ENCODE assay signal across 22 cellular contexts in genomic region chr17:48111937-48112241, GRCh38. TPM values are rescaled to one million over a fixed set of nuclear protein-coding genes. Genes with fewer than 3 reads are reported as not detected.
DNase-seq lines count a peak whose midpoint lies in the region; ATAC-seq and TF ChIP-seq lines count a peak whose summit lies in the region.
"Had no signal": no experiment of that assay in that cellular context is flagged by ENCODE, and none has a peak within 500 bp of the region (broad histone marks: within the 10 kb centered on the region; RNA-seq: fewer than 3 reads in every experiment).

No MANE protein-coding gene starts in this region.

- H3K4me3 Mint-ChIP-seq in T-helper 2 cell treated with Interferon-gamma antibody and Interleukin-4, amounts not matched to agents 5 μg/mL and 100 μg/mL, for 36 hours: peak overlapping the region; percentile 11
- H3K4me3 Mint-ChIP-seq in activated CD4-positive, alpha-beta memory T cell treated with anti-CD3 and anti-CD28 coated beads, Interleukin-2, amount 10 ng/mL, durations not matched to agents 7 days and 5 days: no peak overlapping the region
- H3K4me3 Mint-ChIP-seq in natural killer cell: peak overlapping the region; percentile 0
- H3K4me3 Mint-ChIP-seq: HFFc6 had no signal

- H3K4me3 ChIP-seq in GM12875 (ENCODE audit: low read depth, low read length): peak overlapping the region; percentile 46
- H3K4me3 ChIP-seq: mucosa of descending colon, Peyer's patch had no signal

- no peaks in the 10 kb centered on the region for H3K27me3 Mint-ChIP-seq in T-helper 2 cell treated with Interferon-gamma antibody and Interleukin-4, amounts not matched to agents 5 μg/mL and 100 μg/mL, for 36 hours (ENCODE audit: low read depth)
- no peaks in the 10 kb centered on the region for H3K27me3 Mint-ChIP-seq in activated CD4-positive, alpha-beta memory T cell treated with anti-CD3 and anti-CD28 coated beads, Interleukin-2, amount 10 ng/mL, durations not matched to agents 7 days and 5 days
- H3K27me3 Mint-ChIP-seq in natural killer cell (ENCODE audit: low read depth in 2 of 2): no peaks in the 10 kb centered on the region

- H3K36me3 Mint-ChIP-seq in T-helper 2 cell treated with Interferon-gamma antibody and Interleukin-4, amounts not matched to agents 5 μg/mL and 100 μg/mL, for 36 hours (ENCODE audit: low read depth): peaks cover 13% of the 10 kb centered on the region
- peaks cover 23% of the 10 kb centered on the region for H3K36me3 Mint-ChIP-seq in activated CD4-positive, alpha-beta memory T cell treated with anti-CD3 and anti-CD28 coated beads, Interleukin-2, amount 10 ng/mL, durations not matched to agents 7 days and 5 days (ENCODE audit: low read depth)
- no peaks in the 10 kb centered on the region for H3K36me3 Mint-ChIP-seq in natural killer cell

- peaks cover 41% of the 10 kb centered on the region for H3K4me1 Mint-ChIP-seq in T-helper 2 cell treated with Interferon-gamma antibody and Interleukin-4, amounts not matched to agents 5 μg/mL and 100 μg/mL, for 36 hours (ENCODE audit: low read depth)
- H3K4me1 Mint-ChIP-seq in activated CD4-positive, alpha-beta memory T cell treated with anti-CD3 and anti-CD28 coated beads, Interleukin-2, amount 10 ng/mL, durations not matched to agents 7 days and 5 days: peaks cover 56% of the 10 kb centered on the region
- peaks cover 46 to 55% of the 10 kb centered on the region in 2 donors for H3K4me1 Mint-ChIP-seq in natural killer cell

- ATAC-seq in natural killer cell: no peak
- ATAC-seq: mucosa of descending colon had no signal

- POLR2A ChIA-PET in activated CD4-positive, alpha-beta memory T cell treated with anti-CD3 and anti-CD28 coated beads, Interleukin-2, amount 10 ng/mL, durations not matched to agents 7 days and 5 days (lab: Charles Lee): interaction anchor here (0.6 to 1.8 kb wide), 5 partner anchors 11 to 142 kb away, joined by 3 to 6 read pairs (median 5); partner anchors contain the start of gene CBX1

- in situ Hi-C loops in ACHN (cut with HindIII; ENCODE audit: low pct_ligation_motif_present, low pct_unique_long_range_greater_than_20kb, low sequenced_read_pairs): no loop called here

- DNase-seq in T-helper 2 cell treated with Interferon-gamma antibody and Interleukin-4, amounts not matched to agents 5 μg/mL and 100 μg/mL, for 36 hours (ENCODE audit: low spot score): no peak
- no peak for DNase-seq in T-helper 2 cell
- DNase-seq in activated CD4-positive, alpha-beta memory T cell treated with anti-CD3 and anti-CD28 coated beads, Interleukin-2, amount 10 ng/mL, durations not matched to agents 7 days and 5 days: no peak
- DNase-seq in natural killer cell: no peak
- DNase-seq in globus pallidus (ENCODE audit: low spot score): no peak
- DNase-seq in ACHN: no peak
- DNase-seq in NCI-H1048 (lab: John Stamatoyannopoulos, UW): no peak
- DNase-seq: 8988T; activated CD8-positive, alpha-beta memory T cell treated with anti-CD3 and anti-CD28 coated beads, Interleukin-2, amount 50 U/mL, for 48 hours; cerebellar nuclear complex; DMS79; HFFc6; IMR-90; mucosa of descending colon; MV-4-11; NCI-H2107; NCI-H526 treated with DMSO at 0.1 percent for 48 hours; Peyer's patch; SK-N-SH; stimulated activated CD8-positive, alpha-beta memory T cell treated with anti-CD3 and anti-CD28 coated beads, Interleukin-4, amount 100 ng/mL, for 48 hours; trophoblast cell had no signal

- no peak overlapping the region for H3K27ac Mint-ChIP-seq in T-helper 2 cell treated with Interferon-gamma antibody and Interleukin-4, amounts not matched to agents 5 μg/mL and 100 μg/mL, for 36 hours
- H3K27ac Mint-ChIP-seq in activated CD4-positive, alpha-beta memory T cell treated with anti-CD3 and anti-CD28 coated beads, Interleukin-2, amount 10 ng/mL, durations not matched to agents 7 days and 5 days: peak overlapping the region; percentile 2
- peak overlapping the region; percentile 25 to 32 for H3K27ac Mint-ChIP-seq in natural killer cell
- H3K27ac Mint-ChIP-seq: HFFc6 had no signal

- TF ChIP-seq CTCF in GM12875 (IDR thresholded peaks at IDR 0.05; ENCODE audit: borderline replicate concordance, insufficient read depth, low read depth, low read length) (no peak), natural killer cell (IDR thresholded peaks at IDR 0.05) (no peak)

- H3K9me3 Mint-ChIP-seq in T-helper 2 cell treated with Interferon-gamma antibody and Interleukin-4, amounts not matched to agents 5 μg/mL and 100 μg/mL, for 36 hours: no peaks in the 10 kb centered on the region
- no peaks in the 10 kb centered on the region for H3K9me3 Mint-ChIP-seq in activated CD4-positive, alpha-beta memory T cell treated with anti-CD3 and anti-CD28 coated beads, Interleukin-2, amount 10 ng/mL, durations not matched to agents 7 days and 5 days
- H3K9me3 Mint-ChIP-seq in natural killer cell: no peaks in the 10 kb centered on the region
- H3K9me3 Mint-ChIP-seq: HFFc6 had no signal

- intact Hi-C loops in natural killer cell (cut with micrococcal nuclease): no loop called here

- CTCF ChIA-PET in activated CD4-positive, alpha-beta memory T cell treated with anti-CD3 and anti-CD28 coated beads, Interleukin-2, amount 10 ng/mL, durations not matched to agents 7 days and 5 days (lab: Charles Lee): interaction anchor here (0.6 to 4.7 kb wide), 10 partner anchors 12 to 98 kb away, joined by 3 to 29 read pairs (median 6); no protein-coding TSS in a partner anchor

RNA-seq across cellular contexts. Expression of gene SNX11, which starts 4.3 kb away (rescaled TPM):
- total RNA-seq in activated CD4-positive, alpha-beta memory T cell treated with anti-CD3 and anti-CD28 coated beads, Interleukin-2, amount 10 ng/mL, durations not matched to agents 7 days and 5 days: 10 to 100 TPM; 22.6 to 22.8 TPM
- 10 to 100 TPM; 22.4 to 43.2 (median 33.2) TPM for total RNA-seq in natural killer cell

RNA-seq across cellular contexts. Expression of gene CBX1, which starts 10.6 kb away (rescaled TPM):
- total RNA-seq in activated CD4-positive, alpha-beta memory T cell treated with anti-CD3 and anti-CD28 coated beads, Interleukin-2, amount 10 ng/mL, durations not matched to agents 7 days and 5 days: 10 to 100 TPM; 48.3 to 50.8 TPM
- total RNA-seq in natural killer cell: 10 to 100 TPM; 16.9 to 25.4 (median 22.6) TPM
